Comparison of ENCODE assay signal across 17 cellular contexts in the genomic region with DNA sequence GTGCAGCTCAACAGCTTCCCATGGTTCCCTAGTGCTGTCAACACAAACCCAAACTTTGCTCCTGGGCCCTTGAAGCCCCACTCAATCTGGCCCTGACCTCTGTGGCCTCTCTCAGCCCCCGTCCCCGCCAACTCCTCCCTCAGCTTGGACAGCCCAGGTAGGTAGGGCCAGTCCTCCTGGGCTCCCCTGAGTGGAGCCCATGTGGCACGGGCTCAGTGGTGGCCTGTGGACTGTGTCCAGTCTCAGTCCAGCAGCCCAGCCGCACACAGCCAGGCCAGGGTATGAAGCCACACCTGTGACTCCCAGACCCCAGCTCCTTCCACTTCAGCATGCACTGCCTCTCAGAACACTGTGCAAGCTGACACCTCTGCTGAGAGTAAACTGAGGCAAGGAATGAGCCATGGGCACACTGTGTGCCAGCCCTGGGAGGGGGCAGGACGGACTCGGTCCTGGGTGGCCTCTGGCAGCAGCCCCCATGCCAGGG. TPM values are rescaled to one million over a fixed set of nuclear protein-coding genes. Genes with fewer than 3 reads are reported as not detected.
DNase-seq lines count a peak whose midpoint lies in the region; ATAC-seq, FAIRE-seq and TF ChIP-seq lines count a peak whose summit lies in the region.
"Had no signal": no experiment of that assay in that cellular context is flagged by ENCODE, and none has a peak within 500 bp of the region (broad histone marks: within the 10 kb centered on the region; RNA-seq: fewer than 3 reads in every experiment).

No MANE protein-coding gene starts in this region.

- H2AFZ ChIP-seq in endothelial cell of umbilical vein (ENCODE audit: low read depth, low read length) = no peak overlapping the region
- H2AFZ ChIP-seq in osteoblast (ENCODE audit: low read length) = no peak overlapping the region
- H2AFZ ChIP-seq: parathyroid adenoma had no signal

- H3K27me3 ChIP-seq in heart left ventricle = no peaks in the 10 kb centered on the region
- no peaks in the 10 kb centered on the region for H3K27me3 ChIP-seq in endothelial cell of umbilical vein (ENCODE audit: control insufficient read depth in 2 of 2, insufficient read depth in 2 of 2, low read length in 2 of 2)
- no peaks in the 10 kb centered on the region for H3K27me3 ChIP-seq in osteoblast (ENCODE audit: insufficient read depth, low read length)
- no peaks in the 10 kb centered on the region for H3K27me3 ChIP-seq in upper lobe of right lung

- TF ChIP-seq POLR2A in heart left ventricle (IDR thresholded peaks at IDR 0.05) = no peak
- no peak for TF ChIP-seq POLR2A in endothelial cell of umbilical vein (IDR thresholded peaks at IDR 0.05; ENCODE audit: low read depth, low read length)

- dilution Hi-C loops in endothelial cell of umbilical vein (cut with MboI; ENCODE audit: extremely low pct_ligation_motif_present, low sequenced_read_pairs) = no loop called here

- 74 to 80% (median 76%) methylated on average over 4 to 6 of the region's 6 CpGs for WGBS in heart left ventricle, 4 donors

- intact Hi-C loops in heart left ventricle (cut with DNase I) (loop anchor here in 1 of 10 donors (5.0 kb wide), 1 partner anchor 33 kb away; no protein-coding TSS in a partner anchor), Right ventricle myocardium inferior (cut with DNase I) (no loop called here), endothelial cell of umbilical vein (cut with micrococcal nuclease) (loop anchor here (5.0 kb wide), 1 partner anchor 213 kb away; no protein-coding TSS in a partner anchor), upper lobe of right lung (cut with DNase I) (loop anchor here (10.0 kb wide), 1 partner anchor 100 kb away; no protein-coding TSS in a partner anchor)

- no peak overlapping the region for H3K4me2 ChIP-seq in endothelial cell of umbilical vein (ENCODE audit: insufficient read depth, low read length)
- H3K4me2 ChIP-seq in osteoblast (ENCODE audit: insufficient read depth, low read length) = no peak overlapping the region
- H3K4me2 ChIP-seq: A549, KMS-11 had no signal

- DNase-seq in heart left ventricle (no peak), Right ventricle myocardium inferior (ENCODE audit: missing footprints) (no peak), endothelial cell of umbilical vein (ENCODE audit: low read depth, low spot score) (no peak), osteoblast (ENCODE audit: insufficient read length, low spot score, missing footprints) (no peak), upper lobe of right lung (no peak), T1000 (lab: John Stamatoyannopoulos, UW) (no peak)
- DNase-seq in stimulated activated CD4-positive, alpha-beta T cell treated with anti-CD3 and anti-CD28 coated beads, Interleukin-4, amount 100 ng/mL, for 4 hours = no peak
- DNase-seq: activated naive CD4-positive, alpha-beta T cell treated with anti-CD3 and anti-CD28 coated beads, Interleukin-2, amount 10 ng/mL, durations not matched to agents 7 days and 5 days; NCI-H187; NCI-H748 treated with DMSO at 0.1 percent for 48 hours had no signal

- peak overlapping the region; percentile 11 for H3K9ac ChIP-seq in endothelial cell of umbilical vein (replicated peaks; ENCODE audit: extremely low read depth, insufficient read depth, low read length)
- H3K9ac ChIP-seq: KMS-11, parathyroid adenoma had no signal

- ATAC-seq in heart left ventricle (no peak), Right ventricle myocardium inferior (no peak), upper lobe of right lung (no peak), HG03520 (IDR thresholded peaks at IDR 0.05; ENCODE audit: unreplicated experiment) (no peak)
- ATAC-seq: A549 had no signal

- H4K20me1 ChIP-seq in endothelial cell of umbilical vein (replicated peaks; ENCODE audit: control insufficient read depth, extremely low read depth, insufficient read depth, low read length) (no peaks in the 10 kb centered on the region), osteoblast (ENCODE audit: insufficient read depth, low read length) (peaks cover 16% of the 10 kb centered on the region)

- POLR2A ChIA-PET in endothelial cell of umbilical vein (lab: Charles Lee) = interaction anchor here (1.1 to 2.0 kb wide), 2 partner anchors 8 to 16 kb away, joined by 3 to 5 read pairs; no protein-coding TSS in a partner anchor

- H3K27ac ChIP-seq in heart left ventricle (peak overlapping the region; percentile 75 to 97 (median 90)), endothelial cell of umbilical vein (ENCODE audit: insufficient read depth, low read depth, low read length) (peak overlapping the region; percentile 91), osteoblast (ENCODE audit: low read depth, low read length) (peak overlapping the region; percentile 96), upper lobe of right lung (peak overlapping the region; percentile 84)
- H3K27ac ChIP-seq: KMS-11 had no signal

- H3K4me3 ChIP-seq in heart left ventricle = no peak overlapping the region
- no peak overlapping the region for H3K4me3 ChIP-seq in endothelial cell of umbilical vein (replicated peaks in 1 of 3; ENCODE audit: insufficient read depth in 1 of 3, low read depth in 1 of 3, low read length in 3 of 3)
- H3K4me3 ChIP-seq in osteoblast (ENCODE audit: insufficient read depth, low read length) = no peak overlapping the region
- H3K4me3 ChIP-seq in upper lobe of right lung = peak overlapping the region; percentile 10
- H3K4me3 ChIP-seq: A549 had no signal

- H3K4me1 ChIP-seq in heart left ventricle = peaks cover 41 to 100% (median 94%) of the 10 kb centered on the region in 12 donors
- peaks cover 96% of the 10 kb centered on the region for H3K4me1 ChIP-seq in endothelial cell of umbilical vein (ENCODE audit: control insufficient read depth, extremely low read depth, insufficient read depth, low read length)
- peaks cover 73% of the 10 kb centered on the region for H3K4me1 ChIP-seq in osteoblast (ENCODE audit: insufficient read depth, low read length)
- H3K4me1 ChIP-seq in upper lobe of right lung = peaks cover 98% of the 10 kb centered on the region
- H3K4me1 ChIP-seq: parathyroid adenoma had no signal

- H3K36me3 ChIP-seq in heart left ventricle (no peaks in the 10 kb centered on the region), endothelial cell of umbilical vein (ENCODE audit: control insufficient read depth in 2 of 2, extremely low read depth in 1 of 2, insufficient read depth in 2 of 2, low read length in 2 of 2) (no peaks in the 10 kb centered on the region), osteoblast (ENCODE audit: insufficient read depth, low read length) (peaks cover 5% of the 10 kb centered on the region), upper lobe of right lung (no peaks in the 10 kb centered on the region)

- H3K9me3 ChIP-seq in heart left ventricle (no peaks in the 10 kb centered on the region), endothelial cell of umbilical vein (replicated peaks; ENCODE audit: control insufficient read depth, insufficient read depth, low read length) (no peaks in the 10 kb centered on the region), osteoblast (ENCODE audit: low read depth, low read length) (no peaks in the 10 kb centered on the region), upper lobe of right lung (no peaks in the 10 kb centered on the region)
- H3K9me3 ChIP-seq: A549 had no signal

- peaks cover 97% of the 10 kb centered on the region for H3K79me2 ChIP-seq in endothelial cell of umbilical vein (ENCODE audit: control insufficient read depth, insufficient read depth, low read length)
- H3K79me2 ChIP-seq in osteoblast (ENCODE audit: insufficient read depth, low read length) = peaks cover 88% of the 10 kb centered on the region
- H3K79me2 ChIP-seq: parathyroid adenoma had no signal

- H3K9me1 ChIP-seq in endothelial cell of umbilical vein (replicated peaks; ENCODE audit: control insufficient read depth, extremely low read depth, insufficient read depth, low read length) = no peaks in the 10 kb centered on the region

- no peak for FAIRE-seq in endothelial cell of umbilical vein (lab: Jason Lieb, UNC)
- FAIRE-seq: A549, colon, D721Med had no signal

- no peak for TF ChIP-seq CTCF in heart left ventricle (IDR thresholded peaks at IDR 0.05)
- TF ChIP-seq CTCF in endothelial cell of umbilical vein (IDR thresholded peaks at IDR 0.05; ENCODE audit: extremely low read depth in 1 of 2, insufficient read depth in 1 of 2, low read depth in 1 of 2, low read length in 2 of 2) = no peak
- no peak for TF ChIP-seq CTCF in osteoblast (IDR thresholded peaks at IDR 0.05; ENCODE audit: extremely low read depth, low read depth, low read length)
- TF ChIP-seq CTCF in upper lobe of right lung (IDR thresholded peaks at IDR 0.05) = no peak

- CTCF ChIA-PET in endothelial cell of umbilical vein (lab: Charles Lee) = interaction anchor here (1.3 to 4.0 kb wide), 4 partner anchors 10 to 211 kb away, joined by 3 to 44 read pairs (median 28); a partner anchor contains a TSS

- BruUV-seq in endothelial cell of umbilical vein (replicated peaks; lab: Mats Ljungman, UMichigan) = no TSS peak

TF ChIP-seq in endothelial cell of umbilical vein, 7 proteins besides CTCF, POLR2A, EP300 and RAD21 (continues in another document):
- TF ChIP-seq MYC (IDR thresholded peaks at IDR 0.05; ENCODE audit: low read depth, low read length) = no peak
- TF ChIP-seq GATA2 (IDR thresholded peaks at IDR 0.05; ENCODE audit: insufficient read depth, insufficient read length, low read depth, low read length) = no peak

RNA-seq across cellular contexts. Expression of a gene that starts 11.5 kb away (rescaled TPM):
- 100 to 1,000 TPM in 2 of 9 donors, 10 to 100 TPM in 7; 40.8 to 218 (median 64.9) TPM for total RNA-seq in heart left ventricle
- 10 to 100 TPM; 66.4 to 67.3 TPM for polyA plus RNA-seq in heart left ventricle
- total RNA-seq in Right ventricle myocardium inferior = 66.3 TPM
- total RNA-seq in endothelial cell of umbilical vein = 834 and 860 TPM in 2 replicates
- 300 and 332 TPM in 2 replicates for polyA plus RNA-seq in endothelial cell of umbilical vein
- polyA plus RNA-seq in endothelial cell of umbilical vein (2011; cell fraction: cytosol; rRNA removed) = 436 and 495 TPM in 2 replicates
- 1,145 and 1,490 TPM in 2 replicates for polyA plus RNA-seq in endothelial cell of umbilical vein (2011; cell fraction: nucleus; rRNA removed)
- polyA plus RNA-seq in endothelial cell of umbilical vein (2012) = 463 and 559 TPM in 2 replicates
- polyA minus RNA-seq in endothelial cell of umbilical vein = 583 and 647 TPM in 2 replicates
- polyA minus RNA-seq in endothelial cell of umbilical vein (2011; cell fraction: cytosol; rRNA and poly(A)+ RNA removed) = 21.9 TPM
- 454 and 479 TPM in 2 replicates for polyA minus RNA-seq in endothelial cell of umbilical vein (2011; cell fraction: nucleus; rRNA and poly(A)+ RNA removed)
- total RNA-seq in osteoblast = 126 and 134 TPM in 2 replicates
- 284 TPM for total RNA-seq in upper lobe of right lung

RNA-seq across cellular contexts. Expression of a gene that starts 52.0 kb away (rescaled TPM):
- total RNA-seq in heart left ventricle (not detected), Right ventricle myocardium inferior (not detected), endothelial cell of umbilical vein (not detected in 2 replicates), osteoblast (not detected in 2 replicates), upper lobe of right lung (not detected)
- polyA plus RNA-seq in heart left ventricle (not detected), endothelial cell of umbilical vein (not detected in 2 replicates)
- polyA plus RNA-seq in endothelial cell of umbilical vein (2011; cell fraction: cytosol; rRNA removed) = not detected in 2 replicates
- polyA plus RNA-seq in endothelial cell of umbilical vein (2011; cell fraction: nucleus; rRNA removed) = not detected in 2 replicates
- polyA plus RNA-seq in endothelial cell of umbilical vein (2012) = not detected in 2 replicates
- polyA minus RNA-seq in endothelial cell of umbilical vein = not detected in 2 replicates
- polyA minus RNA-seq in endothelial cell of umbilical vein (2011; cell fraction: cytosol; rRNA and poly(A)+ RNA removed) = not detected
- polyA minus RNA-seq in endothelial cell of umbilical vein (2011; cell fraction: nucleus; rRNA and poly(A)+ RNA removed) = not detected in 2 replicates
- total RNA-seq: activated CD8-positive, alpha-beta memory T cell treated with anti-CD3 and anti-CD28 coated beads for 36 hours had no signal
- polyA plus RNA-seq: A549 had no signal
